ENCODE assay signal across 10 cellular contexts in the genomic region with DNA sequence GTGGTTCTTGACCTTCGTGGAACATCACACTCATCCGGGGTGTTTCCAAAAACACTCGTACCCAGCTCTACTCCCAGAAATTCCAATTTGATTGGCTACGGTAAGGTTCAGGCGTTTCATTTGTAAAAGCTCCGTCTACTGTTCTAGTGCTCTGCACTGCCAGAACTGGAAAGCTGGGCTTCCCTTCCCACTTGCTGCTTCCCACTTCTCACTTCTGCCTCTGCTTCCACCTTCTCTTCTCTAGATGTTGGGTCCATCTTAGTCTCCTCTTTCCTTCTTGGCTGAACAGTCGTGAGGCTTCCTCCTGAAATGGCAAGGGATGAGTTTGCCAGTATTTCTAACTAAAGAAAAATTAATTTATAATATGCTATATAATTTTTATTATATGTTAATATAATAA. TPM values are rescaled to one million over a fixed set of nuclear protein-coding genes. Genes with fewer than 3 reads are reported as not detected.
"Had no signal": no experiment of that assay in that cellular context is flagged by ENCODE, and none has a peak within 500 bp of the region (broad histone marks: within the 10 kb centered on the region; RNA-seq: fewer than 3 reads in every experiment).

No MANE protein-coding gene starts in this region.

- H3K27ac ChIP-seq: GM23248 had no signal

- DNase-seq: GM23248, GOT3, H7, H9, HCEC 1CT, HFFc6 had no signal

- H3K4me3 ChIP-seq: GM23248, GM23338, HAP-1 had no signal

- H3K9me3 ChIP-seq: HAP-1 had no signal

- H3K4me1 ChIP-seq: HAP-1 had no signal

- H3K36me3 ChIP-seq: HAP-1 had no signal

RNA-seq across cellular contexts. Expression of gene RHCG, which starts 29.8 kb away (rescaled TPM):
- total RNA-seq: GM23248, H1, H4, H7, HFFc6 had no signal
